ENCODE assay signal across 18 cellular contexts in the genomic region with DNA sequence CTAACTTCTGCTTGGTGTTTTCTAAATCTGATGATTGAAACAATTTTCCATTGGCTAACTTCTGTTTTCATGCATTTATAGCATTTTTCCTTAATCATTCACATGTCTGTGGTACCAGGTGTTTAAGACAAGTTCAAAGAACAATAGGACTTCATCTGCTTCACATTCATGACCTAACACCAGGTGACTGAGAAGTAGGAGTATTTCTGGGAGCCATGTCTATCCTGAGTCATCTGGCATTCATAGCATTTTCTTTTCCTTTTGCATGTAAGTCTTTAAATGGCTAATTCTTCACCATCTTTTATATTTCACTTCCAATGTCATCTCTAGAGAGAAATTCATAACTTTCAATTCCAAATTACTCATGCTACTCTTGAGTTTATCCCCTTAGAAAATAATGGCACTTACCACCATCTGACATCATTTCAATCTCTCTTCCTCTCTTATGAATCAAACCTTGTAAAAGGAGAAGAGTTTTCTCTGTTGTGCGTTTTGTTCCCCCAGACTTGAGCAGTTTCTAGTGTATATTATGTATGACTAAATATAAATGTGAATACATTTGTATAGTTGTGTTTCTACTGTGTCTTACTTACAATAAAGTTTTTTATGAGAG.
"Had no signal": no experiment of that assay in that cellular context is flagged by ENCODE, and none has a peak within 500 bp of the region (broad histone marks: within the 10 kb centered on the region; RNA-seq: fewer than 3 reads in every experiment).

No MANE protein-coding gene starts in this region.

- H3K4me1 Mint-ChIP-seq: endodermal cell; nephron; stimulated activated naive B cell treated with anti-CD40 and anti-IgM and Interleukin-4, amounts not matched to agents 10 μg/mL and 1 μg/mL and 100 μg/mL, for 72 hours had no signal

- FAIRE-seq: TTC549 had no signal

- H3K4me3 Mint-ChIP-seq: activated naive CD8-positive, alpha-beta T cell; activated T-helper 1 cell treated with anti-CD3 and anti-CD28 coated beads, Interleukin-12 subunit alpha, Interleukin-12 subunit beta, Interleukin-2, Interleukin-4 antibody, amounts not matched to agents 30 ng/mL and 10 ng/mL and 1 ng/mL, durations not matched to agents 14 hours and 24 hours and 36 hours; endodermal cell; nephron; stimulated activated naive B cell treated with anti-CD40 and anti-IgM and Interleukin-4, amounts not matched to agents 10 μg/mL and 1 μg/mL and 100 μg/mL, for 72 hours had no signal

- H2AFZ ChIP-seq: parathyroid adenoma had no signal

- ATAC-seq: left lung; stimulated activated naive B cell treated with anti-CD40 and anti-IgM and Interleukin-4, amounts not matched to agents 10 μg/mL and 1 μg/mL and 100 μg/mL, for 72 hours had no signal

- H3K79me2 ChIP-seq: parathyroid adenoma had no signal

- H3K36me3 ChIP-seq: colonic mucosa, left lung, sigmoid colon, spleen had no signal

- H3K27me3 ChIP-seq: colonic mucosa, left lung, sigmoid colon, spleen had no signal

- H3K9me3 Mint-ChIP-seq: endodermal cell, nephron had no signal

- DNase-seq: activated CD4-positive, alpha-beta T cell treated with anti-CD3 and anti-CD28 coated beads, Interleukin-2, amount 50 U/mL, for 48 hours; caudate nucleus; colonic mucosa; endodermal cell; foreskin melanocyte; glutamatergic neuron; hippocampal formation; islet precursor cell; left lung; midbrain; sigmoid colon; spleen; stimulated activated naive B cell treated with anti-CD40 and anti-IgM and Interleukin-4, amounts not matched to agents 10 μg/mL and 1 μg/mL and 100 μg/mL, for 72 hours had no signal

- H3K27ac Mint-ChIP-seq: activated naive CD8-positive, alpha-beta T cell; activated T-helper 1 cell treated with anti-CD3 and anti-CD28 coated beads, Interleukin-12 subunit alpha, Interleukin-12 subunit beta, Interleukin-2, Interleukin-4 antibody, amounts not matched to agents 30 ng/mL and 10 ng/mL and 1 ng/mL, durations not matched to agents 14 hours and 24 hours and 36 hours; endodermal cell; nephron; stimulated activated naive B cell treated with anti-CD40 and anti-IgM and Interleukin-4, amounts not matched to agents 10 μg/mL and 1 μg/mL and 100 μg/mL, for 72 hours had no signal

- H3K36me3 Mint-ChIP-seq: activated naive CD8-positive, alpha-beta T cell; stimulated activated naive B cell treated with anti-CD40 and anti-IgM and Interleukin-4, amounts not matched to agents 10 μg/mL and 1 μg/mL and 100 μg/mL, for 72 hours had no signal

- H3K9me3 ChIP-seq: colonic mucosa, sigmoid colon had no signal

- H3K4me3 ChIP-seq: colonic mucosa, left lung, sigmoid colon, spleen had no signal

- H3K27me3 Mint-ChIP-seq: activated naive CD8-positive, alpha-beta T cell; stimulated activated naive B cell treated with anti-CD40 and anti-IgM and Interleukin-4, amounts not matched to agents 10 μg/mL and 1 μg/mL and 100 μg/mL, for 72 hours had no signal

- H3K9ac ChIP-seq: parathyroid adenoma had no signal

- H3K4me1 ChIP-seq: colonic mucosa, left lung, parathyroid adenoma, sigmoid colon, spleen had no signal

- H3K27ac ChIP-seq: colonic mucosa, left lung, parathyroid adenoma, sigmoid colon, spleen had no signal
